ENCODE assay signal across 28 cellular contexts in the genomic region with DNA sequence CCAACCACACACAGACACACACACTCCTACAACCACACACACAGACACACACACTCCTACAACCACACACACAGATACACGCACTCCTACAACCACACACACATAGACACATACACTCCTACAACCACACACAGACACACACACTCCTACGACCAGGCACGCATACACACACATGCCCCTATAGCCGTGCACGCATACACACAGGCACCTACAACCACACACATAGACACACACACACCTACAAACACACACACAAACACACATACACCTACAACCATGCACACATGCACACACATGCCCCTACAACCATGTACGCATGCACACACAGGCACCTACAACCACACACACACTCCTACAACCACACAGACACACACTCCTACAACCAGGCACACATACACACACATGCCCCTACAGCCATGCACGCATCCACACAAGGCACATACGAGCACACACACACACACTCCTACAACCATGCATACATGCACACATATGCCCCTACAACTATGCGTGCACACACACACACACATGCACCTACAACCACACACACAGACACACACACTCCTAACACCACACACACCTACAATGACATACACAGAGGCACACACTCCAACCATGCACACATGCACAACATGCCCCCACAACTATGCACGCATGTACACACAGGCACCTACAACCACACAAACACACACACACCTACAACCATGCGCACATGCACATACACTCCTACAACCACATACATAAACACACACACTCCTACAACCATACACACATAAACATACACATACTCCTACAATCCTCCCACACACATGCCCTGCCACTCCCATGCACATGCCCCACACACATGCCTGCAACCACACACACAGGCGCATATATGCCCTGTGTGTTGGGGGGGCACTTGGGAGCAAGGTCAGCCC. TPM values are rescaled to one million over a fixed set of nuclear protein-coding genes. Genes with fewer than 3 reads are reported as not detected.
DNase-seq lines count a peak whose midpoint lies in the region; ATAC-seq, FAIRE-seq and TF ChIP-seq lines count a peak whose summit lies in the region.
"Had no signal": no experiment of that assay in that cellular context is flagged by ENCODE, and none has a peak within 500 bp of the region (broad histone marks: within the 10 kb centered on the region; RNA-seq: fewer than 3 reads in every experiment).

No MANE protein-coding gene starts in this region.

- no peak overlapping the region for H3K4me3 ChIP-seq in coronary artery
- H3K4me3 ChIP-seq: GM23338, SJSA1 had no signal

- ATAC-seq in GM21576 (IDR thresholded peaks at IDR 0.05; ENCODE audit: unreplicated experiment) (no peak), left lobe of liver (no peak)
- ATAC-seq: GM23338, PC-3 had no signal

- FAIRE-seq in urothelium cell line (lab: Jason Lieb, UNC) = peak; percentile 100
- FAIRE-seq: GM18507 had no signal

- H3K27ac ChIP-seq in coronary artery = no peak overlapping the region
- H3K27ac ChIP-seq: HL-60, SJSA1 had no signal

- no peak for TF ChIP-seq CTCF in coronary artery (IDR thresholded peaks at IDR 0.05)

- peak; percentile 10 for DNase-seq in activated CD8-positive, alpha-beta memory T cell treated with anti-CD3 and anti-CD28 coated beads, Interleukin-2, amount 50 U/mL, for 48 hours
- DNase-seq in activated CD8-positive, alpha-beta memory T cell treated with anti-CD3 and anti-CD28 coated beads, Interleukin-2, amount 50 U/mL, for 4 hours = no peak
- peak; percentile 36 for DNase-seq in coronary artery (ENCODE audit: low spot score)
- peak; percentile 22 for DNase-seq in mesenteric fat pad (ENCODE audit: low spot score)
- DNase-seq in urothelium cell line (ENCODE audit: low spot score) = no peak
- DNase-seq in SIG-M5 treated with dmso at 0.1 percent for 504 hours (lab: John Stamatoyannopoulos, UW; ENCODE audit: unreplicated experiment) = no peak
- no peak for DNase-seq in left lobe of liver (ENCODE audit: low spot score)
- DNase-seq: 8988T; ACHN; BE2C; CD8-positive, alpha-beta memory T cell; DMS79 treated with DMSO at 0.1 percent for 48 hours; HCEC 1CT; KBM-7; MV-4-11; NCI-H2029; NCI-H446; NCI-H524 treated with DMSO at 0.1 percent for 48 hours; NCI-H774; NK-92 treated with Interleukin-12 subunit alpha and Interleukin-12 subunit beta, amount 100 ng/mL, for 24 hours; PC-3 had no signal

RNA-seq across cellular contexts. Expression of a gene that starts 19.1 kb away (rescaled TPM):
- total RNA-seq in mesenteric fat pad (not detected), left lobe of liver (not detected)
- total RNA-seq: CD8-positive, alpha-beta memory T cell; GM23338; LHCN-M2; MCF 10A; PC-3; SJSA1 had no signal

Comparison
In these comparisons a context has a peak if more than half of its experiments do, and no peak if none do; other contexts are left out.
1. DNase-seq: peak in activated CD8-positive, alpha-beta memory T cell treated with anti-CD3 and anti-CD28 coated beads, Interleukin-2, amount 50 U/mL, for 48 hours (single experiment), coronary artery (single experiment) and mesenteric fat pad (single experiment); none in activated CD8-positive, alpha-beta memory T cell treated with anti-CD3 and anti-CD28 coated beads, Interleukin-2, amount 50 U/mL, for 4 hours (single experiment), urothelium cell line (single experiment), SIG-M5 treated with dmso at 0.1 percent for 504 hours (single experiment) and left lobe of liver (single experiment).